ENCODE assay signal across 23 cellular contexts in genomic region chr9:123246534-123246933, GRCh38. TPM values are rescaled to one million over a fixed set of nuclear protein-coding genes. Genes with fewer than 3 reads are reported as not detected.
DNase-seq lines count a peak whose midpoint lies in the region; ATAC-seq and TF ChIP-seq lines count a peak whose summit lies in the region.
"Had no signal": no experiment of that assay in that cellular context is flagged by ENCODE, and none has a peak within 500 bp of the region (broad histone marks: within the 10 kb centered on the region; RNA-seq: fewer than 3 reads in every experiment).

No MANE protein-coding gene starts in this region.

- peaks cover 8% of the 10 kb centered on the region for H3K36me3 Mint-ChIP-seq in mesothelial cell of epicardium
- H3K36me3 Mint-ChIP-seq in T-cell, result peaks cover 5% of the 10 kb centered on the region

- TF ChIP-seq CTCF in mesothelial cell of epicardium (IDR thresholded peaks at IDR 0.05; ENCODE audit: unreplicated experiment), result no peak
- no peak for TF ChIP-seq CTCF in coronary artery (IDR thresholded peaks at IDR 0.05)

- POLR2A ChIA-PET in T-cell (lab: Charles Lee), result no interaction called here

- ATAC-seq in HG02623 (IDR thresholded peaks at IDR 0.05; ENCODE audit: unreplicated experiment), result no peak
- no peak for ATAC-seq in T-cell (replicated peaks in 1 of 4)
- ATAC-seq: GM12878, heart left ventricle, right cardiac atrium had no signal

- H3K4me1 Mint-ChIP-seq in mesothelial cell of epicardium (peaks cover 14% of the 10 kb centered on the region), T-cell (peaks cover 26 to 43% (median 35%) of the 10 kb centered on the region in 3 donors)

- no peak overlapping the region for H3K27ac ChIP-seq in coronary artery
- H3K27ac ChIP-seq: 22Rv1, adrenal gland, esophagus squamous epithelium, heart left ventricle, left ventricle myocardium inferior had no signal

- CTCF ChIA-PET in T-cell (lab: Charles Lee), result no interaction called here

- H3K4me3 Mint-ChIP-seq in mesothelial cell of epicardium (no peak overlapping the region), T-cell (no peak overlapping the region)
- H3K4me3 Mint-ChIP-seq: activated CD4-positive, alpha-beta T cell treated with anti-CD3 and anti-CD28 coated beads, Interleukin-2, amount 10 ng/mL, durations not matched to agents 24 days and 14 days had no signal

- H3K9me3 Mint-ChIP-seq in mesothelial cell of epicardium, result peaks cover 9% of the 10 kb centered on the region
- H3K9me3 Mint-ChIP-seq in T-cell, result no peaks in the 10 kb centered on the region
- H3K9me3 Mint-ChIP-seq: activated CD4-positive, alpha-beta T cell treated with anti-CD3 and anti-CD28 coated beads, Interleukin-2, amount 10 ng/mL, durations not matched to agents 24 days and 14 days had no signal

- H3K27me3 Mint-ChIP-seq in mesothelial cell of epicardium (ENCODE audit: low read depth) (peaks cover 21% of the 10 kb centered on the region), T-cell (no peaks in the 10 kb centered on the region)
- H3K27me3 Mint-ChIP-seq: activated CD4-positive, alpha-beta T cell treated with anti-CD3 and anti-CD28 coated beads, Interleukin-2, amount 10 ng/mL, durations not matched to agents 24 days and 14 days had no signal

- no peak overlapping the region for H3K4me3 ChIP-seq in coronary artery
- H3K4me3 ChIP-seq: adrenal gland, esophagus squamous epithelium, GM12878, heart left ventricle, left ventricle myocardium inferior had no signal

- peak; percentile 8 for DNase-seq in DMS53 (lab: John Stamatoyannopoulos, UW)
- DNase-seq in DMS53 treated with DMSO at 0.1 percent for 48 hours (lab: John Stamatoyannopoulos, UW; ENCODE audit: unreplicated experiment), result no peak
- DNase-seq in NCI-H2227 treated with DMSO at 0.1 percent for 48 hours (lab: John Stamatoyannopoulos, UW), result peak; percentile 58
- DNase-seq in astrocyte of the hippocampus (ENCODE audit: low read depth, low spot score), result peak; percentile 18
- no peak for DNase-seq in mesothelial cell of epicardium (ENCODE audit: low spot score in 2 of 2, unreplicated experiment in 2 of 2)
- DNase-seq in coronary artery (ENCODE audit: low spot score), result no peak
- no peak for DNase-seq in T-cell
- DNase-seq: activated CD4-positive, alpha-beta T cell treated with anti-CD3 and anti-CD28 coated beads, Interleukin-2, amount 10 ng/mL, durations not matched to agents 24 days and 14 days; activated CD8-positive, alpha-beta memory T cell treated with anti-CD3 and anti-CD28 coated beads, Interleukin-2, amount 50 U/mL, for 4 hours; activated effector memory CD4-positive, alpha-beta T cell treated with anti-CD3 and anti-CD28 coated beads, Interleukin-2, amount 50 U/mL, for 16 hours; adrenal gland; caudate nucleus; esophagus squamous epithelium; GDM1; HCEC 1CT; heart left ventricle; left ventricle myocardium inferior; NCI-H1092 treated with DMSO at 0.1 percent for 48 hours; right cardiac atrium; SW 1271 had no signal

- H3K27ac Mint-ChIP-seq in mesothelial cell of epicardium, result peak overlapping the region; percentile 62
- H3K27ac Mint-ChIP-seq in T-cell, result no peak overlapping the region
- H3K27ac Mint-ChIP-seq: activated CD4-positive, alpha-beta T cell treated with anti-CD3 and anti-CD28 coated beads, Interleukin-2, amount 10 ng/mL, durations not matched to agents 24 days and 14 days had no signal

RNA-seq across cellular contexts. Expression of gene STRBP, which starts 21.9 kb away (rescaled TPM):
- 65.9 to 67.1 TPM (median 66.9 TPM) in 3 replicates for total RNA-seq in mesothelial cell of epicardium
- total RNA-seq in T-cell, result 10 to 100 TPM; 18.6 to 26.9 (median 20.0) TPM

Comparison
In these comparisons a context has a peak if more than half of its experiments do, and no peak if none do; other contexts are left out.
1. DNase-seq: peak in DMS53 (single experiment), NCI-H2227 treated with DMSO at 0.1 percent for 48 hours (single experiment) and astrocyte of the hippocampus (single experiment); none in DMS53 treated with DMSO at 0.1 percent for 48 hours (single experiment), mesothelial cell of epicardium (0 of 2), coronary artery (single experiment) and T-cell (0 of 34).